Comparison of ENCODE assay signal across 2 cellular contexts in genomic region chr19:1248454-1249297, GRCh38.
TF ChIP-seq lines count a peak whose summit lies in the region.

Gene MIDN, plus strand, starts transcription at chr19:1248583. Its CDS starts 1,714 bp downstream, at chr19:1250297.

TF ChIP-seq in A549, 52 proteins besides CTCF, POLR2A, EP300 and RAD21:
- TF ChIP-seq ZNF302 (CRISPR knock-in tag; IDR thresholded peaks at IDR 0.05) (no peak), FOSL2 (IDR thresholded peaks at IDR 0.05) (peak; percentile 29; the same call in 1 of the 2 replicates), FOSL2 (CRISPR knock-in tag; IDR thresholded peaks at IDR 0.05) (peak; percentile 95), SMC3 (IDR thresholded peaks at IDR 0.05) (peak; percentile 37; the same call in 2 of the 3 replicates), USF2 (IDR thresholded peaks at IDR 0.05) (no peak), JUN (IDR thresholded peaks at IDR 0.05) (peak; percentile 87 to 90), PHF8 (IDR thresholded peaks at IDR 0.05; ENCODE audit: borderline replicate concordance, low read depth) (peak; percentile 92), JUNB (IDR thresholded peaks at IDR 0.05) (0 out of 2 replicates have a peak, but pooled peaks have one; percentile 12), GATA3 (IDR thresholded peaks at IDR 0.05; ENCODE audit: borderline replicate concordance) (0 out of 2 replicates have a peak, but pooled peaks have one; percentile 1), KDM5A (IDR thresholded peaks at IDR 0.05) (no peak), ATOH8 (CRISPR knock-in tag; IDR thresholded peaks at IDR 0.05; ENCODE audit: low read depth) (0 out of 2 replicates have a peak, but pooled peaks have one; percentile 4), RCOR1 (IDR thresholded peaks at IDR 0.05; ENCODE audit: low read depth, low read length) (no peak), EHMT2 (IDR thresholded peaks at IDR 0.05; ENCODE audit: low read depth) (no peak), HOXA7 (CRISPR knock-in tag; IDR thresholded peaks at IDR 0.05) (0 out of 2 replicates have a peak, but pooled peaks have one; percentile 60), TFCP2L1 (CRISPR knock-in tag; IDR thresholded peaks at IDR 0.05) (peak; percentile 55; the same call in 1 of the 2 replicates)
- TF ChIP-seq, protein P1, sequence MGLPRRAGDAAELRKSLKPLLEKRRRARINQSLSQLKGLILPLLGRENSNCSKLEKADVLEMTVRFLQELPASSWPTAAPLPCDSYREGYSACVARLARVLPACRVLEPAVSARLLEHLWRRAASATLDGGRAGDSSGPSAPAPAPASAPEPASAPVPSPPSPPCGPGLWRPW (IDR thresholded peaks at IDR 0.05), result no peak
- TF ChIP-seq, protein P2, sequence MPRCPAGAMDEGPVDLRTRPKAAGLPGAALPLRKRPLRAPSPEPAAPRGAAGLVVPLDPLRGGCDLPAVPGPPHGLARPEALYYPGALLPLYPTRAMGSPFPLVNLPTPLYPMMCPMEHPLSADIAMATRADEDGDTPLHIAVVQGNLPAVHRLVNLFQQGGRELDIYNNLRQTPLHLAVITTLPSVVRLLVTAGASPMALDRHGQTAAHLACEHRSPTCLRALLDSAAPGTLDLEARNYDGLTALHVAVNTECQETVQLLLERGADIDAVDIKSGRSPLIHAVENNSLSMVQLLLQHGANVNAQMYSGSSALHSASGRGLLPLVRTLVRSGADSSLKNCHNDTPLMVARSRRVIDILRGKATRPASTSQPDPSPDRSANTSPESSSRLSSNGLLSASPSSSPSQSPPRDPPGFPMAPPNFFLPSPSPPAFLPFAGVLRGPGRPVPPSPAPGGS (IDR thresholded peaks at IDR 0.05), result peak; percentile 87; the same call in 2 of the 3 replicates

TF ChIP-seq in H1, 55 proteins besides CTCF, POLR2A, EP300 and RAD21 (continues in another document):
- peak; percentile 88 for TF ChIP-seq POLR2AphosphoS5 (IDR thresholded peaks at IDR 0.05; ENCODE audit: low read depth, low read length)
- no peak for TF ChIP-seq POU5F1 (IDR thresholded peaks at IDR 0.05; ENCODE audit: low read depth, low read length)
- TF ChIP-seq JUN (IDR thresholded peaks at IDR 0.05; ENCODE audit: low read depth, low read length), result no peak
- no peak for TF ChIP-seq CEBPB (IDR thresholded peaks at IDR 0.05; ENCODE audit: low read depth, low read length)
- TF ChIP-seq NANOG (IDR thresholded peaks at IDR 0.05; ENCODE audit: insufficient read depth, low read depth, low read length, poor library complexity, severe bottlenecking), result no peak
- TF ChIP-seq SRF (IDR thresholded peaks at IDR 0.05; ENCODE audit: low read depth, low read length), result no peak
- no peak for TF ChIP-seq KDM5A (IDR thresholded peaks at IDR 0.05; ENCODE audit: low read length)
- TF ChIP-seq HDAC6 (IDR thresholded peaks at IDR 0.05; ENCODE audit: low read depth, low read length), result no peak
- no peak for TF ChIP-seq CBX5 (IDR thresholded peaks at IDR 0.05; ENCODE audit: low read depth, low read length)
- no peak for TF ChIP-seq CBX8 (IDR thresholded peaks at IDR 0.05; ENCODE audit: borderline replicate concordance, low read depth, low read length)
- TF ChIP-seq HDAC2 (IDR thresholded peaks at IDR 0.05; ENCODE audit: borderline replicate concordance in 1 of 2, low read depth in 2 of 2, low read length in 2 of 2), result peak; percentile 47 to 66; a peak in 2 of 4 replicates
- TF ChIP-seq TCF12 (IDR thresholded peaks at IDR 0.05; ENCODE audit: low read depth, low read length), result 0 out of 2 replicates have a peak, but pooled peaks have one; percentile 7
- no peak for TF ChIP-seq YY1 (IDR thresholded peaks at IDR 0.05; ENCODE audit: low read depth, low read length)
- TF ChIP-seq, protein P3, sequence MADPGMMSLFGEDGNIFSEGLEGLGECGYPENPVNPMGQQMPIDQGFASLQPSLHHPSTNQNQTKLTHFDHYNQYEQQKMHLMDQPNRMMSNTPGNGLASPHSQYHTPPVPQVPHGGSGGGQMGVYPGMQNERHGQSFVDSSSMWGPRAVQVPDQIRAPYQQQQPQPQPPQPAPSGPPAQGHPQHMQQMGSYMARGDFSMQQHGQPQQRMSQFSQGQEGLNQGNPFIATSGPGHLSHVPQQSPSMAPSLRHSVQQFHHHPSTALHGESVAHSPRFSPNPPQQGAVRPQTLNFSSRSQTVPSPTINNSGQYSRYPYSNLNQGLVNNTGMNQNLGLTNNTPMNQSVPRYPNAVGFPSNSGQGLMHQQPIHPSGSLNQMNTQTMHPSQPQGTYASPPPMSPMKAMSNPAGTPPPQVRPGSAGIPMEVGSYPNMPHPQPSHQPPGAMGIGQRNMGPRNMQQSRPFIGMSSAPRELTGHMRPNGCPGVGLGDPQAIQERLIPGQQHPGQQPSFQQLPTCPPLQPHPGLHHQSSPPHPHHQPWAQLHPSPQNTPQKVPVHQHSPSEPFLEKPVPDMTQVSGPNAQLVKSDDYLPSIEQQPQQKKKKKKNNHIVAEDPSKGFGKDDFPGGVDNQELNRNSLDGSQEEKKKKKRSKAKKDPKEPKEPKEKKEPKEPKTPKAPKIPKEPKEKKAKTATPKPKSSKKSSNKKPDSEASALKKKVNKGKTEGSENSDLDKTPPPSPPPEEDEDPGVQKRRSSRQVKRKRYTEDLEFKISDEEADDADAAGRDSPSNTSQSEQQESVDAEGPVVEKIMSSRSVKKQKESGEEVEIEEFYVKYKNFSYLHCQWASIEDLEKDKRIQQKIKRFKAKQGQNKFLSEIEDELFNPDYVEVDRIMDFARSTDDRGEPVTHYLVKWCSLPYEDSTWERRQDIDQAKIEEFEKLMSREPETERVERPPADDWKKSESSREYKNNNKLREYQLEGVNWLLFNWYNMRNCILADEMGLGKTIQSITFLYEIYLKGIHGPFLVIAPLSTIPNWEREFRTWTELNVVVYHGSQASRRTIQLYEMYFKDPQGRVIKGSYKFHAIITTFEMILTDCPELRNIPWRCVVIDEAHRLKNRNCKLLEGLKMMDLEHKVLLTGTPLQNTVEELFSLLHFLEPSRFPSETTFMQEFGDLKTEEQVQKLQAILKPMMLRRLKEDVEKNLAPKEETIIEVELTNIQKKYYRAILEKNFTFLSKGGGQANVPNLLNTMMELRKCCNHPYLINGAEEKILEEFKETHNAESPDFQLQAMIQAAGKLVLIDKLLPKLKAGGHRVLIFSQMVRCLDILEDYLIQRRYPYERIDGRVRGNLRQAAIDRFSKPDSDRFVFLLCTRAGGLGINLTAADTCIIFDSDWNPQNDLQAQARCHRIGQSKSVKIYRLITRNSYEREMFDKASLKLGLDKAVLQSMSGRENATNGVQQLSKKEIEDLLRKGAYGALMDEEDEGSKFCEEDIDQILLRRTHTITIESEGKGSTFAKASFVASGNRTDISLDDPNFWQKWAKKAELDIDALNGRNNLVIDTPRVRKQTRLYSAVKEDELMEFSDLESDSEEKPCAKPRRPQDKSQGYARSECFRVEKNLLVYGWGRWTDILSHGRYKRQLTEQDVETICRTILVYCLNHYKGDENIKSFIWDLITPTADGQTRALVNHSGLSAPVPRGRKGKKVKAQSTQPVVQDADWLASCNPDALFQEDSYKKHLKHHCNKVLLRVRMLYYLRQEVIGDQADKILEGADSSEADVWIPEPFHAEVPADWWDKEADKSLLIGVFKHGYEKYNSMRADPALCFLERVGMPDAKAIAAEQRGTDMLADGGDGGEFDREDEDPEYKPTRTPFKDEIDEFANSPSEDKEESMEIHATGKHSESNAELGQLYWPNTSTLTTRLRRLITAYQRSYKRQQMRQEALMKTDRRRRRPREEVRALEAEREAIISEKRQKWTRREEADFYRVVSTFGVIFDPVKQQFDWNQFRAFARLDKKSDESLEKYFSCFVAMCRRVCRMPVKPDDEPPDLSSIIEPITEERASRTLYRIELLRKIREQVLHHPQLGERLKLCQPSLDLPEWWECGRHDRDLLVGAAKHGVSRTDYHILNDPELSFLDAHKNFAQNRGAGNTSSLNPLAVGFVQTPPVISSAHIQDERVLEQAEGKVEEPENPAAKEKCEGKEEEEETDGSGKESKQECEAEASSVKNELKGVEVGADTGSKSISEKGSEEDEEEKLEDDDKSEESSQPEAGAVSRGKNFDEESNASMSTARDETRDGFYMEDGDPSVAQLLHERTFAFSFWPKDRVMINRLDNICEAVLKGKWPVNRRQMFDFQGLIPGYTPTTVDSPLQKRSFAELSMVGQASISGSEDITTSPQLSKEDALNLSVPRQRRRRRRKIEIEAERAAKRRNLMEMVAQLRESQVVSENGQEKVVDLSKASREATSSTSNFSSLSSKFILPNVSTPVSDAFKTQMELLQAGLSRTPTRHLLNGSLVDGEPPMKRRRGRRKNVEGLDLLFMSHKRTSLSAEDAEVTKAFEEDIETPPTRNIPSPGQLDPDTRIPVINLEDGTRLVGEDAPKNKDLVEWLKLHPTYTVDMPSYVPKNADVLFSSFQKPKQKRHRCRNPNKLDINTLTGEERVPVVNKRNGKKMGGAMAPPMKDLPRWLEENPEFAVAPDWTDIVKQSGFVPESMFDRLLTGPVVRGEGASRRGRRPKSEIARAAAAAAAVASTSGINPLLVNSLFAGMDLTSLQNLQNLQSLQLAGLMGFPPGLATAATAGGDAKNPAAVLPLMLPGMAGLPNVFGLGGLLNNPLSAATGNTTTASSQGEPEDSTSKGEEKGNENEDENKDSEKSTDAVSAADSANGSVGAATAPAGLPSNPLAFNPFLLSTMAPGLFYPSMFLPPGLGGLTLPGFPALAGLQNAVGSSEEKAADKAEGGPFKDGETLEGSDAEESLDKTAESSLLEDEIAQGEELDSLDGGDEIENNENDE (IDR thresholded peaks at IDR 0.05; ENCODE audit: insufficient replicate concordance, low read length), result no peak
- TF ChIP-seq, protein P4, sequence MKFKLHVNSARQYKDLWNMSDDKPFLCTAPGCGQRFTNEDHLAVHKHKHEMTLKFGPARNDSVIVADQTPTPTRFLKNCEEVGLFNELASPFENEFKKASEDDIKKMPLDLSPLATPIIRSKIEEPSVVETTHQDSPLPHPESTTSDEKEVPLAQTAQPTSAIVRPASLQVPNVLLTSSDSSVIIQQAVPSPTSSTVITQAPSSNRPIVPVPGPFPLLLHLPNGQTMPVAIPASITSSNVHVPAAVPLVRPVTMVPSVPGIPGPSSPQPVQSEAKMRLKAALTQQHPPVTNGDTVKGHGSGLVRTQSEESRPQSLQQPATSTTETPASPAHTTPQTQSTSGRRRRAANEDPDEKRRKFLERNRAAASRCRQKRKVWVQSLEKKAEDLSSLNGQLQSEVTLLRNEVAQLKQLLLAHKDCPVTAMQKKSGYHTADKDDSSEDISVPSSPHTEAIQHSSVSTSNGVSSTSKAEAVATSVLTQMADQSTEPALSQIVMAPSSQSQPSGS (IDR thresholded peaks at IDR 0.05; ENCODE audit: low read length), result no peak
- no peak for TF ChIP-seq RXRA (IDR thresholded peaks at IDR 0.05; ENCODE audit: insufficient read depth, low read depth, low read length)
- no peak for TF ChIP-seq BCL11A (IDR thresholded peaks at IDR 0.05; ENCODE audit: low read depth in 2 of 2, low read length in 2 of 2)
- TF ChIP-seq SP4 (IDR thresholded peaks at IDR 0.05; ENCODE audit: low read length), result peak; percentile 57; the same call in 1 of the 2 replicates
- TF ChIP-seq BRCA1 (IDR thresholded peaks at IDR 0.05; ENCODE audit: low read depth, low read length), result no peak
- TF ChIP-seq BACH1 (IDR thresholded peaks at IDR 0.05; ENCODE audit: low read length), result peak; percentile 94
- TF ChIP-seq GTF2F1 (IDR thresholded peaks at IDR 0.05; ENCODE audit: borderline replicate concordance, low read depth, low read length), result no peak
- no peak for TF ChIP-seq SIRT6 (IDR thresholded peaks at IDR 0.05; ENCODE audit: low read length)
- TF ChIP-seq KDM1A (IDR thresholded peaks at IDR 0.05; ENCODE audit: borderline replicate concordance, low read length), result no peak
- TF ChIP-seq, protein P5, sequence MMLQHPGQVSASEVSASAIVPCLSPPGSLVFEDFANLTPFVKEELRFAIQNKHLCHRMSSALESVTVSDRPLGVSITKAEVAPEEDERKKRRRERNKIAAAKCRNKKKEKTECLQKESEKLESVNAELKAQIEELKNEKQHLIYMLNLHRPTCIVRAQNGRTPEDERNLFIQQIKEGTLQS (IDR thresholded peaks at IDR 0.05; ENCODE audit: insufficient read depth, low read depth, low read length), result peak; percentile 22; the same call in 1 of the 2 replicates
- TF ChIP-seq JUND (IDR thresholded peaks at IDR 0.05; ENCODE audit: low read length), result peak; percentile 81
- peak; percentile 27 for TF ChIP-seq KDM4A (IDR thresholded peaks at IDR 0.05; ENCODE audit: low read depth, low read length, severe bottlenecking)
- no peak for TF ChIP-seq ASH2L (IDR thresholded peaks at IDR 0.05; ENCODE audit: low read length)
- TF ChIP-seq EZH2 (IDR thresholded peaks at IDR 0.05; ENCODE audit: low read depth, low read length, severe bottlenecking), result no peak
- TF ChIP-seq TEAD4 (IDR thresholded peaks at IDR 0.05; ENCODE audit: low read depth, low read length), result no peak
- TF ChIP-seq, protein P6, sequence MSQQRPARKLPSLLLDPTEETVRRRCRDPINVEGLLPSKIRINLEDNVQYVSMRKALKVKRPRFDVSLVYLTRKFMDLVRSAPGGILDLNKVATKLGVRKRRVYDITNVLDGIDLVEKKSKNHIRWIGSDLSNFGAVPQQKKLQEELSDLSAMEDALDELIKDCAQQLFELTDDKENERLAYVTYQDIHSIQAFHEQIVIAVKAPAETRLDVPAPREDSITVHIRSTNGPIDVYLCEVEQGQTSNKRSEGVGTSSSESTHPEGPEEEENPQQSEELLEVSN (IDR thresholded peaks at IDR 0.05), result no peak
- no peak for TF ChIP-seq SIX5 (IDR thresholded peaks at IDR 0.05; ENCODE audit: low read depth, low read length)
- no peak for TF ChIP-seq SP1 (IDR thresholded peaks at IDR 0.05; ENCODE audit: low read depth, low read length)
- TF ChIP-seq MAFK (IDR thresholded peaks at IDR 0.05; ENCODE audit: low read depth, low read length), result peak; percentile 64; the same call in 1 of the 2 replicates
- TF ChIP-seq TAF7 (optimal IDR thresholded peaks at IDR 0.05; ENCODE audit: borderline replicate concordance, low read depth, low read length), result peak; percentile 56
- TF ChIP-seq GABPA (IDR thresholded peaks at IDR 0.05; ENCODE audit: borderline replicate concordance, insufficient read depth, low read length), result no peak
- TF ChIP-seq CHD2 (IDR thresholded peaks at IDR 0.05; ENCODE audit: low read length), result no peak
- TF ChIP-seq EGR1 (IDR thresholded peaks at IDR 0.05; ENCODE audit: borderline replicate concordance, low read depth, low read length), result peak; percentile 31; the same call in 1 of the 2 replicates
- TF ChIP-seq SP2 (IDR thresholded peaks at IDR 0.05; ENCODE audit: low read length), result no peak
- no peak for TF ChIP-seq ZNF274 (IDR thresholded peaks at IDR 0.05; ENCODE audit: borderline replicate concordance, extremely low read depth, low read length)
- TF ChIP-seq MAX (IDR thresholded peaks at IDR 0.05), result no peak
- TF ChIP-seq FOSL1 (IDR thresholded peaks at IDR 0.05; ENCODE audit: insufficient read depth, low read depth, low read length), result no peak
- peak; percentile 77 for TF ChIP-seq TAF1 (IDR thresholded peaks at IDR 0.05; ENCODE audit: low read depth, low read length)
- no peak for TF ChIP-seq CTBP2 (IDR thresholded peaks at IDR 0.05; ENCODE audit: borderline replicate concordance, insufficient read depth, insufficient read length, low read length)
- TF ChIP-seq RBBP5 (IDR thresholded peaks at IDR 0.05; ENCODE audit: borderline replicate concordance, low read depth, low read length), result no peak; the same call in 1 of the 2 replicates
- no peak for TF ChIP-seq TBP (IDR thresholded peaks at IDR 0.05; ENCODE audit: low read depth, low read length)
- no peak for TF ChIP-seq CHD1 (IDR thresholded peaks at IDR 0.05; ENCODE audit: low read depth, low read length)
- TF ChIP-seq SUZ12 (IDR thresholded peaks at IDR 0.05; ENCODE audit: low read length), result peak; percentile 33; the same call in 1 of the 2 replicates
- TF ChIP-seq SAP30 (IDR thresholded peaks at IDR 0.05; ENCODE audit: insufficient read depth, insufficient replicate concordance, low read length), result no peak
